ENCODE assay signal across 1 cellular context in the genomic region with DNA sequence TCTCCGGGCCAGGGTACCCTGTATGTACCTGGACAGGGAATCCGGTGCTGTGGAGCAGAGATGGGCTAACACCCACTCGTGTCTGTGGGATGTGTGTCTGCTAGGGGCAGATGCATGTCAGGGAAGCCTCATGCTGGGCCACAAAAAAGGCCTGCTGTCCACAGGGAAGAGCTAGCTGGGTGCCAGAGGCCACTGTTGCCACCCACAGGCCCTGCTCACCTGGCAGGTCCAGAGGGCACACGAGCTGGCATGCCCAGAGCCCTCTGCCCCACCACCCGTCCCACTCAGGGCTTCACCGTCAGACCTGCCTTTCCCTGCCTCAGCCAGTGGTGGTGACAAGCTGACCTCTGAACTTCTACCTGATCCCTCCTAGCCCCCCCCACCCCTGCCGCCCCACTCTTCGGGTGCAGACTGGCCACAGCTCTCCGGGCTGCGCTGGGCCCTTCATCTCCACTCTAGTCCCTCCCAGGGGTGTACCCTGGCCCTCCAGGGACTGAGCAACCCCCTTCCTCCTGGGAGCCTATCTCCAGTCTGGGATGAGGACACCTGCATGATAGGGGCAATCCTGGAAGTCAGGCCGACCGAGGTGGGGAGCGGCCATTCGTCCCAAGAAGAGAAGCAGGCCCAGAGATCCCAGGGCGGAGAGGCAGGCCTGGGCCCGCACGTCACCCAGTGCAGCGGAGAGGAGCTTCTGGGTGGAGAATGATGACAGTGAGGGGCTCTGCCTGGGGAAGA.
TF ChIP-seq lines count a peak whose summit lies in the region.

No MANE protein-coding gene starts in this region.

TF ChIP-seq in HEK293, 187 proteins besides CTCF, POLR2A, EP300 and RAD21 (continued from another document):
- TF ChIP-seq ZNF423 (tag by site-specific recombination; IDR thresholded peaks at IDR 0.05) (peak; percentile 72; the same call in 1 of the 2 replicates), ZNF510 (tag by site-specific recombination; IDR thresholded peaks at IDR 0.05; ENCODE audit: insufficient replicate concordance) (no peak), ZNF2 (tag by site-specific recombination; IDR thresholded peaks at IDR 0.05) (no peak), ZFP69B (tag by site-specific recombination; IDR thresholded peaks at IDR 0.05) (no peak), ZNF561 (tag by site-specific recombination; IDR thresholded peaks at IDR 0.05; ENCODE audit: borderline replicate concordance) (no peak), ZNF544 (tag by site-specific recombination; IDR thresholded peaks at IDR 0.05) (no peak), ZNF311 (tag by site-specific recombination; IDR thresholded peaks at IDR 0.05; ENCODE audit: borderline replicate concordance) (no peak), SP3 (tag by site-specific recombination; IDR thresholded peaks at IDR 0.05) (no peak), KLF7 (tag by site-specific recombination; IDR thresholded peaks at IDR 0.05; ENCODE audit: borderline replicate concordance) (no peak), GLI4 (tag by site-specific recombination; IDR thresholded peaks at IDR 0.05) (no peak), ZBTB44 (tag by site-specific recombination; IDR thresholded peaks at IDR 0.05) (no peak), ZNF394 (tag by site-specific recombination; IDR thresholded peaks at IDR 0.05; ENCODE audit: borderline replicate concordance) (peak; percentile 10; the same call in 1 of the 2 replicates), PRDM6 (tag by site-specific recombination; IDR thresholded peaks at IDR 0.05) (no peak), ZNF48 (tag by site-specific recombination; IDR thresholded peaks at IDR 0.05) (no peak), MEIS1 (CRISPR knock-in tag; IDR thresholded peaks at IDR 0.05; ENCODE audit: borderline replicate concordance) (no peak), ZNF514 (tag by site-specific recombination; IDR thresholded peaks at IDR 0.05) (no peak), HOXC10 (CRISPR knock-in tag; IDR thresholded peaks at IDR 0.05) (no peak), ZNF426 (tag by site-specific recombination; IDR thresholded peaks at IDR 0.05) (no peak), GLI2 (tag by site-specific recombination; IDR thresholded peaks at IDR 0.05; ENCODE audit: borderline replicate concordance, low read depth) (no peak), ZNF16 (tag by site-specific recombination; IDR thresholded peaks at IDR 0.05; ENCODE audit: low read depth) (no peak), OSR2 (tag by site-specific recombination; IDR thresholded peaks at IDR 0.05) (no peak), ZNF121 (tag by site-specific recombination; IDR thresholded peaks at IDR 0.05) (no peak), ZNF660 (tag by site-specific recombination; IDR thresholded peaks at IDR 0.05) (0 out of 2 replicates have a peak, but pooled peaks have one; percentile 34), ZNF404 (tag by site-specific recombination; IDR thresholded peaks at IDR 0.05) (no peak), ZNF792 (tag by site-specific recombination; IDR thresholded peaks at IDR 0.05) (no peak), ZNF692 (tag by site-specific recombination; IDR thresholded peaks at IDR 0.05) (0 out of 2 replicates have a peak, but pooled peaks have one; percentile 10), SETDB1 (IDR thresholded peaks at IDR 0.05; ENCODE audit: insufficient read length, low read length) (no peak), ZNF791 (tag by site-specific recombination; IDR thresholded peaks at IDR 0.05) (no peak), ZNF280D (tag by site-specific recombination; IDR thresholded peaks at IDR 0.05) (no peak), ZBTB20 (tag by site-specific recombination; IDR thresholded peaks at IDR 0.05) (peak; percentile 81), ZBTB21 (tag by site-specific recombination; IDR thresholded peaks at IDR 0.05) (no peak), ZNF596 (tag by site-specific recombination; IDR thresholded peaks at IDR 0.05) (no peak), MYNN (tag by site-specific recombination; IDR thresholded peaks at IDR 0.05; ENCODE audit: borderline replicate concordance) (no peak), HIC1 (tag by site-specific recombination; IDR thresholded peaks at IDR 0.05) (peak; percentile 86), ZNF433 (tag by site-specific recombination; IDR thresholded peaks at IDR 0.05; ENCODE audit: low read depth) (no peak), ZNF629 (tag by site-specific recombination; IDR thresholded peaks at IDR 0.05) (0 out of 2 replicates have a peak, but pooled peaks have one; percentile 48), ZNF26 (tag by site-specific recombination; IDR thresholded peaks at IDR 0.05) (no peak), ZNF146 (tag by site-specific recombination; IDR thresholded peaks at IDR 0.05) (no peak), ZNF76 (tag by site-specific recombination; IDR thresholded peaks at IDR 0.05; ENCODE audit: borderline replicate concordance, low read depth) (peak; percentile 32; the same call in 1 of the 2 replicates), HOXD13 (CRISPR knock-in tag; IDR thresholded peaks at IDR 0.05; ENCODE audit: borderline replicate concordance) (no peak), HOXA7 (CRISPR knock-in tag; IDR thresholded peaks at IDR 0.05; ENCODE audit: borderline replicate concordance) (no peak)
- TF ChIP-seq, protein P1, sequence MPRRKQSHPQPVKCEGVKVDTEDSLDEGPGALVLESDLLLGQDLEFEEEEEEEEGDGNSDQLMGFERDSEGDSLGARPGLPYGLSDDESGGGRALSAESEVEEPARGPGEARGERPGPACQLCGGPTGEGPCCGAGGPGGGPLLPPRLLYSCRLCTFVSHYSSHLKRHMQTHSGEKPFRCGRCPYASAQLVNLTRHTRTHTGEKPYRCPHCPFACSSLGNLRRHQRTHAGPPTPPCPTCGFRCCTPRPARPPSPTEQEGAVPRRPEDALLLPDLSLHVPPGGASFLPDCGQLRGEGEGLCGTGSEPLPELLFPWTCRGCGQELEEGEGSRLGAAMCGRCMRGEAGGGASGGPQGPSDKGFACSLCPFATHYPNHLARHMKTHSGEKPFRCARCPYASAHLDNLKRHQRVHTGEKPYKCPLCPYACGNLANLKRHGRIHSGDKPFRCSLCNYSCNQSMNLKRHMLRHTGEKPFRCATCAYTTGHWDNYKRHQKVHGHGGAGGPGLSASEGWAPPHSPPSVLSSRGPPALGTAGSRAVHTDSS (tag by site-specific recombination; IDR thresholded peaks at IDR 0.05): no peak
- TF ChIP-seq, protein P2, sequence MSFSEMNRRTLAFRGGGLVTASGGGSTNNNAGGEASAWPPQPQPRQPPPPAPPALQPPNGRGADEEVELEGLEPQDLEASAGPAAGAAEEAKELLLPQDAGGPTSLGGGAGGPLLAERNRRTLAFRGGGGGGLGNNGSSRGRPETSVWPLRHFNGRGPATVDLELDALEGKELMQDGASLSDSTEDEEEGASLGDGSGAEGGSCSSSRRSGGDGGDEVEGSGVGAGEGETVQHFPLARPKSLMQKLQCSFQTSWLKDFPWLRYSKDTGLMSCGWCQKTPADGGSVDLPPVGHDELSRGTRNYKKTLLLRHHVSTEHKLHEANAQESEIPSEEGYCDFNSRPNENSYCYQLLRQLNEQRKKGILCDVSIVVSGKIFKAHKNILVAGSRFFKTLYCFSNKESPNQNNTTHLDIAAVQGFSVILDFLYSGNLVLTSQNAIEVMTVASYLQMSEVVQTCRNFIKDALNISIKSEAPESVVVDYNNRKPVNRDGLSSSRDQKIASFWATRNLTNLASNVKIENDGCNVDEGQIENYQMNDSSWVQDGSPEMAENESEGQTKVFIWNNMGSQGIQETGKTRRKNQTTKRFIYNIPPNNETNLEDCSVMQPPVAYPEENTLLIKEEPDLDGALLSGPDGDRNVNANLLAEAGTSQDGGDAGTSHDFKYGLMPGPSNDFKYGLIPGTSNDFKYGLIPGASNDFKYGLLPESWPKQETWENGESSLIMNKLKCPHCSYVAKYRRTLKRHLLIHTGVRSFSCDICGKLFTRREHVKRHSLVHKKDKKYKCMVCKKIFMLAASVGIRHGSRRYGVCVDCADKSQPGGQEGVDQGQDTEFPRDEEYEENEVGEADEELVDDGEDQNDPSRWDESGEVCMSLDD (tag by site-specific recombination; IDR thresholded peaks at IDR 0.05): no peak
